In genomic region chr1:205229399-205229861, GRCh38 we compare ENCODE assay signal across 8 cellular contexts. TPM values are rescaled to one million over a fixed set of nuclear protein-coding genes. Genes with fewer than 3 reads are reported as not detected.
DNase-seq lines count a peak whose midpoint lies in the region; ATAC-seq and TF ChIP-seq lines count a peak whose summit lies in the region.

No MANE protein-coding gene starts in this region.

- TF ChIP-seq CTCF in GM12865 (IDR thresholded peaks at IDR 0.05; ENCODE audit: insufficient read depth, low read depth, low read length, missing control alignments) (peak; percentile 39), sigmoid colon (IDR thresholded peaks at IDR 0.05) (peak in 1 of 4 experiments; percentile 10)

- peak; percentile 86 for DNase-seq in GM12865 (ENCODE audit: low read depth)
- peak; percentile 78 for DNase-seq in NCI-H1694 (lab: John Stamatoyannopoulos, UW)
- peak; percentile 66 for DNase-seq in T-helper 2 cell treated with Interferon-gamma antibody and Interleukin-4, amounts not matched to agents 5 μg/mL and 100 μg/mL, for 36 hours (ENCODE audit: low spot score)
- DNase-seq in astrocyte of the hippocampus (ENCODE audit: low read depth, low spot score) = peak; percentile 74
- DNase-seq in iPS DF 19.7 (ENCODE audit: low read depth, low spot score) = peak; percentile 76
- DNase-seq in sigmoid colon = peak; percentile 86

- H3K9me3 Mint-ChIP-seq in T-helper 2 cell treated with Interferon-gamma antibody and Interleukin-4, amounts not matched to agents 5 μg/mL and 100 μg/mL, for 36 hours = no peaks in the 10 kb centered on the region

- no peaks in the 10 kb centered on the region for H3K36me3 Mint-ChIP-seq in T-helper 2 cell treated with Interferon-gamma antibody and Interleukin-4, amounts not matched to agents 5 μg/mL and 100 μg/mL, for 36 hours (ENCODE audit: low read depth)

- intact Hi-C loops in sigmoid colon (cut with DNase I) = loop anchor here (1.0 kb wide), 1 partner anchor 27 kb away; no protein-coding TSS in a partner anchor

- H3K27ac ChIP-seq in sigmoid colon = peak overlapping the region; percentile 40 to 62 (median 59)

- peaks cover 32% of the 10 kb centered on the region for H3K4me1 Mint-ChIP-seq in T-helper 2 cell treated with Interferon-gamma antibody and Interleukin-4, amounts not matched to agents 5 μg/mL and 100 μg/mL, for 36 hours (ENCODE audit: low read depth)

- H3K27me3 ChIP-seq in sigmoid colon = no peaks in the 10 kb centered on the region

- H3K27me3 Mint-ChIP-seq in T-helper 2 cell treated with Interferon-gamma antibody and Interleukin-4, amounts not matched to agents 5 μg/mL and 100 μg/mL, for 36 hours (ENCODE audit: low read depth) = peaks cover 37% of the 10 kb centered on the region

- ATAC-seq in HG03025 (IDR thresholded peaks at IDR 0.05; ENCODE audit: low FRiP score, unreplicated experiment) (no peak), GM21528 (IDR thresholded peaks at IDR 0.05; ENCODE audit: low FRiP score, unreplicated experiment) (no peak)

- H3K27ac Mint-ChIP-seq in T-helper 2 cell treated with Interferon-gamma antibody and Interleukin-4, amounts not matched to agents 5 μg/mL and 100 μg/mL, for 36 hours = peak overlapping the region; percentile 31

- peak overlapping the region; percentile 57 for H3K4me3 ChIP-seq in GM12865 (ENCODE audit: low read depth, low read length)
- H3K4me3 ChIP-seq in sigmoid colon = peak overlapping the region; percentile 38 to 71 (median 63)

- TF ChIP-seq EP300 in sigmoid colon (IDR thresholded peaks at IDR 0.05) = no peak

- no peaks in the 10 kb centered on the region for H3K9me3 ChIP-seq in sigmoid colon

- no peaks in the 10 kb centered on the region for H3K36me3 ChIP-seq in sigmoid colon

- peaks cover 0 to 33% (median 28%) of the 10 kb centered on the region in 4 donors for H3K4me1 ChIP-seq in sigmoid colon

- 2 to 7% methylated on average over 14 to 15 of the region's 15 CpGs for WGBS in sigmoid colon, 2 donors

- no peak for TF ChIP-seq POLR2A in sigmoid colon (IDR thresholded peaks at IDR 0.05)

- H3K4me3 Mint-ChIP-seq in T-helper 2 cell treated with Interferon-gamma antibody and Interleukin-4, amounts not matched to agents 5 μg/mL and 100 μg/mL, for 36 hours = peak overlapping the region; percentile 89

RNA-seq across cellular contexts. Expression of gene TMCC2, which starts 1.7 kb away (rescaled TPM):
- total RNA-seq in sigmoid colon = 1 to 10 TPM; 4.3 to 6.4 (median 5.6) TPM
- polyA plus RNA-seq in sigmoid colon = 1 to 10 TPM in 1 of 3 donors, not detected in 2; 1.1 TPM

RNA-seq across cellular contexts. Expression of gene DSTYK, which starts 17.9 kb away (rescaled TPM):
- total RNA-seq in sigmoid colon = 10 to 100 TPM in 3 of 4 donors, 1 to 10 TPM in 1; 9.1 to 13.3 (median 12.7) TPM
- polyA plus RNA-seq in sigmoid colon = 1 to 10 TPM; 1.6 to 3.8 (median 2.4) TPM
